Comparison of ENCODE assay signal across 13 cellular contexts in the genomic region with DNA sequence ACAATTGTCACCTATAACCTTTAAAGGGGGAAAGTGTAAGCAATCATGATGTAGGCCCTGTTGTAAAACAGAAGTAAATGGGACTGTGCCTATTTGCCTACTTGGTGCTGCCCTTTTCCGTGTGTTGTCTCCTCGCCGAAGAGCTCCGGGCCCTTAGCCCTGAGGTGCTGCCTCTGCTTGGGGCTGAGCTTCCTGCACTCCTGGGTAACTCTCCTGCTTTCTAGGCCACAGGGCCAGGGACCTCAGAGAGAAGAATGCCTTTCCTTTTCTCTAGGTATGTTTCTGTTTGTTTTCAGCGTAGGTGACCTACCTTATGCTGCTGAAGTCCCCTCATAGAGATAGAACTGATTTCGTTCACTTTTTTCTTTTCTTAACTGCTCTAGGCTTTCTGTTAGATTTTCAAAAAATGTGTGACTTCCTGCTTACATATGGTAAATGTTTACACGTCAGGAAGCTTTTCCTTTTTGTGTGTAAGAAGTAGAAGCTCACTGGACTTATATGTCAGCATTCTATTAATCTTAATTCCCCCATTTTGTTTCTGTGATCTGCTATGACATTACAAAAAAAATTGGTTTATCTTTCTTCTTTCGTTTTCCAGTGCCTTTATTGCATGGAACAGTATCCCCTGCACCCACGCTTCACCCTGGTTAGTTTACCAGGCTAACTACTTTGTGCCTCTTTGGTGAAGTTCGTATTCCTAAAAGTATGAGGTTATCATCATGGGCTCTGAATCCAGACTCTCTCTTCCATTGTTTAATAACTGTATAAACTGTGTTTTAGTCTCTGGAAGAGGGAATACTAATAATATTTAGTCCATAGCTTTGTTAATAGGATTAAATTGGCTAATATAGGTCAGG.
A peak's percentile ranks its signal among the peaks of the same experiment; 100 is the strongest.
DNase-seq lines count a peak whose midpoint lies in the region; ATAC-seq and TF ChIP-seq lines count a peak whose summit lies in the region.
"Had no signal": no experiment of that assay in that cellular context is flagged by ENCODE, and none has a peak within 500 bp of the region (broad histone marks: within the 10 kb centered on the region; RNA-seq: fewer than 3 reads in every experiment).

No MANE protein-coding gene starts in this region.

- H4K20me1 ChIP-seq in fibroblast of lung (ENCODE audit: control insufficient read depth, extremely low read depth, insufficient read depth, low read length), result no peaks in the 10 kb centered on the region
- H4K20me1 ChIP-seq: BLaER1 had no signal

- no peak for ATAC-seq in CD8-positive, alpha-beta T cell
- ATAC-seq in naive thymus-derived CD4-positive, alpha-beta T cell, result no peak

- H3K79me2 ChIP-seq in fibroblast of lung (ENCODE audit: control insufficient read depth, insufficient read depth, low read length), result peaks cover 20% of the 10 kb centered on the region

- H3K36me3 Mint-ChIP-seq in CD8-positive, alpha-beta T cell, result peaks cover 1% of the 10 kb centered on the region
- peaks cover 0 to 5% (median 3%) of the 10 kb centered on the region in 5 donors for H3K36me3 Mint-ChIP-seq in naive thymus-derived CD4-positive, alpha-beta T cell

- H2AFZ ChIP-seq in fibroblast of lung (ENCODE audit: low read length), result no peak overlapping the region

- H3K27ac ChIP-seq in CD8-positive, alpha-beta T cell (ENCODE audit: low read depth, low read length), result peak overlapping the region; percentile 21
- H3K27ac ChIP-seq in HUES6 (ENCODE audit: low read depth, low read length) (peak overlapping the region; percentile 46; the same call in 1 of the 2 replicates), fibroblast of lung (ENCODE audit: insufficient read depth, low read length) (peak overlapping the region; percentile 11)
- no peak overlapping the region for H3K27ac ChIP-seq in naive thymus-derived CD4-positive, alpha-beta T cell (ENCODE audit: low read depth, low read length)
- H3K27ac ChIP-seq: BLaER1 had no signal

- POLR2A ChIA-PET in CD8-positive, alpha-beta T cell (lab: Charles Lee), result interaction anchor here (0.6 kb wide), 1 partner anchor 14 kb away, joined by 3 read pairs; no protein-coding TSS in a partner anchor
- POLR2A ChIA-PET in naive thymus-derived CD4-positive, alpha-beta T cell (lab: Charles Lee), result no interaction called here

- peaks cover 6% of the 10 kb centered on the region for H3K4me1 Mint-ChIP-seq in CD8-positive, alpha-beta T cell (ENCODE audit: low read depth)
- H3K4me1 Mint-ChIP-seq in naive thymus-derived CD4-positive, alpha-beta T cell, result peaks cover 0 to 13% (median 12%) of the 10 kb centered on the region in 7 donors

- TF ChIP-seq CTCF in CD8-positive, alpha-beta T cell (IDR thresholded peaks at IDR 0.05), result no peak
- no peak for TF ChIP-seq CTCF in fibroblast of lung (conservative IDR thresholded peaks at IDR 0.05 in 1 of 2, IDR thresholded peaks at IDR 0.05 in 1 of 2; ENCODE audit: low read depth in 1 of 2, low read length in 2 of 2)

- DNase-seq in CD8-positive, alpha-beta T cell, result no peak
- peak in 1 of 2 donors; percentile 15 for DNase-seq in fibroblast of lung (ENCODE audit: low read depth in 2 of 2)
- DNase-seq in naive thymus-derived CD4-positive, alpha-beta T cell, result peak in 1 of 9 donors; percentile 2
- DNase-seq in NCI-H2107 treated with DMSO at 0.1 percent for 48 hours (lab: John Stamatoyannopoulos, UW; ENCODE audit: unreplicated experiment), result no peak
- DNase-seq in NCI-H446 treated with DMSO at 0.1 percent for 48 hours (lab: John Stamatoyannopoulos, UW), result no peak
- no peak for DNase-seq in activated CD4-positive, CD25-positive, alpha-beta regulatory T cell (lab: John Stamatoyannopoulos, UW)
- no peak for DNase-seq in HCEC 1CT
- DNase-seq: GF-D8; NCI-H2029; NK-92 treated with Interleukin-12 subunit alpha and Interleukin-12 subunit beta, amount 100 ng/mL, for 24 hours; SK-N-SH had no signal

- H3K9me3 ChIP-seq in CD8-positive, alpha-beta T cell (ENCODE audit: low read length), result no peaks in the 10 kb centered on the region
- H3K9me3 ChIP-seq in HUES6 (ENCODE audit: control insufficient read depth, insufficient read depth, low read depth, low read length) (peaks cover 6% of the 10 kb centered on the region; the same call in 1 of the 2 replicates), fibroblast of lung (ENCODE audit: control insufficient read depth, insufficient read depth, low read depth, low read length) (no peaks in the 10 kb centered on the region)
- H3K9me3 ChIP-seq in naive thymus-derived CD4-positive, alpha-beta T cell (ENCODE audit: control insufficient read depth in 2 of 3, low read length in 3 of 3), result no peaks in the 10 kb centered on the region

- no peaks in the 10 kb centered on the region for H3K27me3 ChIP-seq in CD8-positive, alpha-beta T cell (ENCODE audit: insufficient read depth, low read length)
- H3K27me3 ChIP-seq in HUES6 (ENCODE audit: control insufficient read depth, insufficient read depth, low read length), result no peaks in the 10 kb centered on the region
- no peaks in the 10 kb centered on the region for H3K27me3 ChIP-seq in fibroblast of lung (ENCODE audit: control insufficient read depth, insufficient read depth, low read length)
- no peaks in the 10 kb centered on the region for H3K27me3 ChIP-seq in naive thymus-derived CD4-positive, alpha-beta T cell (ENCODE audit: control insufficient read depth in 2 of 2, insufficient read depth in 2 of 2, low read length in 2 of 2)
- H3K27me3 ChIP-seq: BLaER1 had no signal

- peak overlapping the region; percentile 56 for H3K4me2 ChIP-seq in fibroblast of lung (ENCODE audit: extremely low read depth, insufficient read depth, low read length)
- H3K4me2 ChIP-seq: BLaER1, SK-N-SH had no signal

- H3K4me1 ChIP-seq in CD8-positive, alpha-beta T cell (ENCODE audit: insufficient read depth, low read length), result no peaks in the 10 kb centered on the region
- H3K4me1 ChIP-seq in HUES6 (ENCODE audit: control insufficient read depth, insufficient read depth, low read length) (peaks cover 9% of the 10 kb centered on the region), fibroblast of lung (ENCODE audit: control insufficient read depth, extremely low read depth, insufficient read depth, low read length) (peaks cover 5% of the 10 kb centered on the region)
- peaks cover 0 to 9% of the 10 kb centered on the region in 2 donors for H3K4me1 ChIP-seq in naive thymus-derived CD4-positive, alpha-beta T cell (ENCODE audit: control insufficient read depth in 2 of 2, insufficient read depth in 2 of 2, low read length in 2 of 2)
- H3K4me1 ChIP-seq: BLaER1 had no signal

- intact Hi-C loops in CD8-positive, alpha-beta T cell (cut with DNase I, micrococcal nuclease), result no loop called here
- intact Hi-C loops in naive thymus-derived CD4-positive, alpha-beta T cell (cut with micrococcal nuclease), result no loop called here

- H3K9me3 Mint-ChIP-seq in CD8-positive, alpha-beta T cell, result peaks cover 7% of the 10 kb centered on the region
- peaks cover 0 to 16% (median 4%) of the 10 kb centered on the region in 11 donors for H3K9me3 Mint-ChIP-seq in naive thymus-derived CD4-positive, alpha-beta T cell

- H3K27me3 Mint-ChIP-seq in CD8-positive, alpha-beta T cell (ENCODE audit: low read depth), result no peaks in the 10 kb centered on the region
- H3K27me3 Mint-ChIP-seq in naive thymus-derived CD4-positive, alpha-beta T cell, result peaks cover 0 to 2% (median 0%) of the 10 kb centered on the region in 5 donors

- H3K4me3 Mint-ChIP-seq in CD8-positive, alpha-beta T cell, result peak overlapping the region; percentile 40
- H3K4me3 Mint-ChIP-seq in naive thymus-derived CD4-positive, alpha-beta T cell, result peak overlapping the region in 5 of 10 donors; percentile 34 to 62 (median 46)

- H3K4me3 ChIP-seq in CD8-positive, alpha-beta T cell (ENCODE audit: low read depth, low read length), result no peak overlapping the region
- no peak overlapping the region for H3K4me3 ChIP-seq in HUES6 (ENCODE audit: low read depth, low read length)
- no peak overlapping the region for H3K4me3 ChIP-seq in fibroblast of lung (replicated peaks in 1 of 4; ENCODE audit: control extremely low read depth in 1 of 4, insufficient read depth in 1 of 4, low read depth in 3 of 4, low read length in 4 of 4)
- H3K4me3 ChIP-seq in naive thymus-derived CD4-positive, alpha-beta T cell (ENCODE audit: low read length), result peak overlapping the region; percentile 31
- H3K4me3 ChIP-seq: BLaER1 had no signal

- H3K9ac ChIP-seq in HUES6 (ENCODE audit: low read length), result no peak overlapping the region
- no peak overlapping the region for H3K9ac ChIP-seq in fibroblast of lung (ENCODE audit: insufficient read depth, low read length)
- H3K9ac ChIP-seq: BLaER1, SK-N-SH had no signal

- H3K27ac Mint-ChIP-seq in CD8-positive, alpha-beta T cell, result peak overlapping the region; percentile 86
- H3K27ac Mint-ChIP-seq in naive thymus-derived CD4-positive, alpha-beta T cell, result peak overlapping the region in 8 of 9 donors; percentile 5 to 75 (median 60)

- no peaks in the 10 kb centered on the region for H3K36me3 ChIP-seq in CD8-positive, alpha-beta T cell (ENCODE audit: insufficient read depth, low read length)
- H3K36me3 ChIP-seq in HUES6 (ENCODE audit: control insufficient read depth, insufficient read depth, low read length) (peaks cover 1% of the 10 kb centered on the region), fibroblast of lung (ENCODE audit: control insufficient read depth, insufficient read depth, low read length) (no peaks in the 10 kb centered on the region)
- no peaks in the 10 kb centered on the region for H3K36me3 ChIP-seq in naive thymus-derived CD4-positive, alpha-beta T cell (ENCODE audit: control insufficient read depth in 2 of 3, insufficient read depth in 3 of 3, low read length in 3 of 3)
- H3K36me3 ChIP-seq: BLaER1 had no signal

- CTCF ChIA-PET in CD8-positive, alpha-beta T cell (lab: Charles Lee), result no interaction called here
- CTCF ChIA-PET in naive thymus-derived CD4-positive, alpha-beta T cell (lab: Charles Lee), result no interaction called here
